Comparison of ENCODE assay signal across 1 cellular context in genomic region chr12:47705239-47705570, GRCh38.
TF ChIP-seq lines count a peak whose summit lies in the region.

No MANE protein-coding gene starts in this region.

TF ChIP-seq in SK-N-SH, 30 proteins besides CTCF, POLR2A, EP300 and RAD21 (continued from another document):
- TF ChIP-seq PBX3 (IDR thresholded peaks at IDR 0.05) (no peak), GABPA (IDR thresholded peaks at IDR 0.05; ENCODE audit: low read depth) (no peak), ZBTB33 (IDR thresholded peaks at IDR 0.05; ENCODE audit: borderline replicate concordance, low read depth) (no peak), MEF2A (IDR thresholded peaks at IDR 0.05; ENCODE audit: borderline replicate concordance, low read depth) (no peak), RCOR1 (IDR thresholded peaks at IDR 0.05; ENCODE audit: low read length) (no peak), USF1 (IDR thresholded peaks at IDR 0.05; ENCODE audit: borderline replicate concordance, low read depth) (no peak), USF2 (IDR thresholded peaks at IDR 0.05; ENCODE audit: borderline replicate concordance, low read depth, low read length) (no peak), MXI1 (IDR thresholded peaks at IDR 0.05; ENCODE audit: low read depth, low read length) (no peak), RFX5 (IDR thresholded peaks at IDR 0.05; ENCODE audit: low read length) (no peak), TEAD4 (IDR thresholded peaks at IDR 0.05; ENCODE audit: borderline replicate concordance, insufficient read depth) (no peak), YY1 (IDR thresholded peaks at IDR 0.05; ENCODE audit: low read depth) (no peak), IRF3 (IDR thresholded peaks at IDR 0.05; ENCODE audit: low read depth, low read length) (no peak), FOSL2 (IDR thresholded peaks at IDR 0.05; ENCODE audit: borderline replicate concordance, low read depth) (no peak), SMC3 (IDR thresholded peaks at IDR 0.05; ENCODE audit: low read depth, low read length) (no peak)
